ENCODE assay signal across 9 cellular contexts in the genomic region with DNA sequence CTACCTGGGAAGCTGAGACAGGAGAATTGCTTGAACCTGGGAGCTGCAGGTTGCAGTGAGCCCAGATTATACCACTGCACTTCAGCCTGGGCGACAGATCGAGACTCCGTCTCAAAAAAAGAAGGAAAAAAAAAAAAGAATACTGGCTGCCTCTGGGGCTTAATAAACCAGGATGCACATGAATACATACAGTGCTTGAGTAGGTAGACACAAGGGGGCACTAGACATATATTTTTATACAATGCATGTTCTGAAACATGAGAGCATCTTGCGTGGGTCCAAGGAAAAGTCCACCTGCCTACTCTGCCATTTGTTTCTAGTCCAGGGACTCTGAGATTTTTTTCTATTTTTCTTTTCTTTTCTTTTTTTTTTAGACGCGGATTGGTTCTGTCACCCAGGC. TPM values are rescaled to one million over a fixed set of nuclear protein-coding genes. Genes with fewer than 3 reads are reported as not detected.
A peak's percentile ranks its signal among the peaks of the same experiment; 100 is the strongest.
DNase-seq lines count a peak whose midpoint lies in the region; ATAC-seq and TF ChIP-seq lines count a peak whose summit lies in the region.
"Had no signal": no experiment of that assay in that cellular context is flagged by ENCODE, and none has a peak within 500 bp of the region (broad histone marks: within the 10 kb centered on the region; RNA-seq: fewer than 3 reads in every experiment).

No MANE protein-coding gene starts in this region.

- no peak overlapping the region for H3K27ac Mint-ChIP-seq in memory B cell

- H3K36me3 Mint-ChIP-seq in memory B cell = peaks cover under 1% of the 10 kb centered on the region

- H3K36me3 ChIP-seq in MM.1S (replicated peaks; ENCODE audit: insufficient read depth, low read length) = no peaks in the 10 kb centered on the region
- peaks cover 3% of the 10 kb centered on the region for H3K36me3 ChIP-seq in effector memory CD4-positive, alpha-beta T cell (ENCODE audit: control insufficient read depth, insufficient read depth, low read length)

- no peaks in the 10 kb centered on the region for H3K79me2 ChIP-seq in MM.1S (ENCODE audit: low read length)

- no peaks in the 10 kb centered on the region for H3K4me1 Mint-ChIP-seq in memory B cell
- H3K4me1 Mint-ChIP-seq: CD4-positive, alpha-beta memory T cell had no signal

- H3K27me3 ChIP-seq in MM.1S (replicated peaks; ENCODE audit: insufficient read depth, low read length) = no peaks in the 10 kb centered on the region
- H3K27me3 ChIP-seq in effector memory CD4-positive, alpha-beta T cell (replicated peaks; ENCODE audit: control insufficient read depth, insufficient read depth, low read length, poor library complexity, severe bottlenecking) = no peaks in the 10 kb centered on the region

- no peak overlapping the region for H3K4me3 Mint-ChIP-seq in memory B cell

- no peak overlapping the region for H2AFZ ChIP-seq in MM.1S (ENCODE audit: low read length)

- no peaks in the 10 kb centered on the region for H3K9me3 ChIP-seq in MM.1S (replicated peaks; ENCODE audit: insufficient read depth, low read length)
- no peaks in the 10 kb centered on the region for H3K9me3 ChIP-seq in effector memory CD4-positive, alpha-beta T cell (ENCODE audit: control insufficient read depth, low read length)

- no peaks in the 10 kb centered on the region for H4K20me1 ChIP-seq in MM.1S (ENCODE audit: insufficient read depth, low read length)

- TF ChIP-seq CTCF in MM.1S (IDR thresholded peaks at IDR 0.05; ENCODE audit: low read length) (peak; percentile 42), VCaP (conservative IDR thresholded peaks at IDR 0.05) (peak; percentile 58)

- H3K4me1 ChIP-seq in MM.1S (ENCODE audit: low read length) = no peaks in the 10 kb centered on the region
- H3K4me1 ChIP-seq in effector memory CD4-positive, alpha-beta T cell (ENCODE audit: control insufficient read depth, insufficient read depth, low read length, poor library complexity, severe bottlenecking) = no peaks in the 10 kb centered on the region

- no peaks in the 10 kb centered on the region for H3K9me3 Mint-ChIP-seq in memory B cell

- no peak overlapping the region for H3K27ac ChIP-seq in MM.1S (ENCODE audit: low read length)
- H3K27ac ChIP-seq in VCaP = no peak overlapping the region
- no peak overlapping the region for H3K27ac ChIP-seq in effector memory CD4-positive, alpha-beta T cell (ENCODE audit: insufficient read depth, low read length, poor library complexity, severe bottlenecking)

- H3K4me3 ChIP-seq in MM.1S (ENCODE audit: low read length) = no peak overlapping the region
- H3K4me3 ChIP-seq in effector memory CD4-positive, alpha-beta T cell (ENCODE audit: insufficient read depth, low read depth, low read length, poor library complexity, severe bottlenecking) = no peak overlapping the region

- no peaks in the 10 kb centered on the region for H3F3A ChIP-seq in MM.1S (ENCODE audit: insufficient read depth, low read length)

- ATAC-seq in memory B cell (ENCODE audit: low read depth) = peak; percentile 63

- H3K4me2 ChIP-seq in MM.1S (ENCODE audit: low read depth, low read length) = no peak overlapping the region

- DNase-seq in NCI-H2081 (lab: John Stamatoyannopoulos, UW) = peak; percentile 5 to 54
- DNase-seq in NCI-H2081 treated with DMSO at 0.1 percent for 48 hours (lab: John Stamatoyannopoulos, UW) = no peak
- peak; percentile 55 for DNase-seq in MM.1S
- DNase-seq in memory B cell (ENCODE audit: low spot score in 2 of 2) = no peak
- DNase-seq in effector memory CD4-positive, alpha-beta T cell = no peak
- DNase-seq in mesenteric fat pad (ENCODE audit: low spot score) = no peak
- no peak for DNase-seq in GM19240 (ENCODE audit: insufficient read length, low spot score)

- H3K9me2 ChIP-seq in MM.1S (replicated peaks; ENCODE audit: insufficient read depth, low read length) = no peaks in the 10 kb centered on the region

- peaks cover 2% of the 10 kb centered on the region for H3K27me3 Mint-ChIP-seq in memory B cell

- H3K9ac ChIP-seq in MM.1S (ENCODE audit: low read length) = no peak overlapping the region

RNA-seq across cellular contexts. Expression of gene KEAP1, which starts 31.2 kb away (rescaled TPM):
- 71.9 TPM for total RNA-seq in mesenteric fat pad

RNA-seq across cellular contexts. Expression of gene S1PR5, which starts 45.3 kb away (rescaled TPM):
- total RNA-seq in mesenteric fat pad = 0.13 TPM

RNA-seq across cellular contexts. Expression of gene PDE4A, which starts 51.6 kb away (rescaled TPM):
- total RNA-seq in mesenteric fat pad = 28.5 TPM

Comparison
In these comparisons a context has a peak if more than half of its experiments do, and no peak if none do; other contexts are left out.
1. DNase-seq: peak in NCI-H2081 (2 of 2) and MM.1S (single experiment); none in NCI-H2081 treated with DMSO at 0.1 percent for 48 hours (single experiment), memory B cell (0 of 2), effector memory CD4-positive, alpha-beta T cell (0 of 3), mesenteric fat pad (single experiment) and GM19240 (single experiment).